Comparison of ENCODE assay signal across 1 cellular context in the genomic region with DNA sequence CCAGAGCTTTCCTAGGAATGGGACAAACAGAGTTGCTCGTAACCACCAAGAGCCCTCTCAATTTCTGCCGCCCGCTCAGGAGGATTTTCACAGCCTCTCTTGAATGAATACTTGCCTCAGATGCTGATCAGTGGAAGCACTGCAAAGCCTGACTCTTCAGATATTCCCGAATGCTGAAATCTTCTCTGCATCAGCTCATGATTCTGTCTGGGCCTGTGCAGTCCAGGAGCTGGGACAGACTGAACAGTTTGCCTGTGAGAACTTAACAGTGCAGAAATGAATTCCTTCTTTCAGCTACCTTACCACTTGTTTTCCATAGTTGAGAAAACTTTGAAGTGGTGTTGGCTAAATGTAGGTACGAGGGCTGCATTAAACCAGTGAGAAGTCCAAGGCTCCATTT.
TF ChIP-seq lines count a peak whose summit lies in the region.

No MANE protein-coding gene starts in this region.

TF ChIP-seq in IMR-90, 13 proteins besides CTCF, POLR2A, EP300 and RAD21:
- TF ChIP-seq SMC3 (IDR thresholded peaks at IDR 0.05; ENCODE audit: low read depth, low read length) (no peak), MAZ (IDR thresholded peaks at IDR 0.05; ENCODE audit: borderline replicate concordance, low read depth, low read length) (no peak), CEBPB (IDR thresholded peaks at IDR 0.05; ENCODE audit: low read depth, low read length) (no peak), RCOR1 (IDR thresholded peaks at IDR 0.05; ENCODE audit: insufficient replicate concordance, low read length) (no peak), RFX5 (IDR thresholded peaks at IDR 0.05; ENCODE audit: low read depth, low read length) (no peak), MXI1 (IDR thresholded peaks at IDR 0.05; ENCODE audit: borderline replicate concordance, low read depth, low read length) (no peak), MAFK (IDR thresholded peaks at IDR 0.05; ENCODE audit: low read depth, low read length) (no peak), CHD1 (IDR thresholded peaks at IDR 0.05; ENCODE audit: low read depth, low read length) (no peak)
- TF ChIP-seq, protein P1, sequence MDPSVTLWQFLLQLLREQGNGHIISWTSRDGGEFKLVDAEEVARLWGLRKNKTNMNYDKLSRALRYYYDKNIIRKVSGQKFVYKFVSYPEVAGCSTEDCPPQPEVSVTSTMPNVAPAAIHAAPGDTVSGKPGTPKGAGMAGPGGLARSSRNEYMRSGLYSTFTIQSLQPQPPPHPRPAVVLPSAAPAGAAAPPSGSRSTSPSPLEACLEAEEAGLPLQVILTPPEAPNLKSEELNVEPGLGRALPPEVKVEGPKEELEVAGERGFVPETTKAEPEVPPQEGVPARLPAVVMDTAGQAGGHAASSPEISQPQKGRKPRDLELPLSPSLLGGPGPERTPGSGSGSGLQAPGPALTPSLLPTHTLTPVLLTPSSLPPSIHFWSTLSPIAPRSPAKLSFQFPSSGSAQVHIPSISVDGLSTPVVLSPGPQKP (IDR thresholded peaks at IDR 0.05; ENCODE audit: borderline replicate concordance, low read depth, low read length), result no peak
- TF ChIP-seq, protein P2, sequence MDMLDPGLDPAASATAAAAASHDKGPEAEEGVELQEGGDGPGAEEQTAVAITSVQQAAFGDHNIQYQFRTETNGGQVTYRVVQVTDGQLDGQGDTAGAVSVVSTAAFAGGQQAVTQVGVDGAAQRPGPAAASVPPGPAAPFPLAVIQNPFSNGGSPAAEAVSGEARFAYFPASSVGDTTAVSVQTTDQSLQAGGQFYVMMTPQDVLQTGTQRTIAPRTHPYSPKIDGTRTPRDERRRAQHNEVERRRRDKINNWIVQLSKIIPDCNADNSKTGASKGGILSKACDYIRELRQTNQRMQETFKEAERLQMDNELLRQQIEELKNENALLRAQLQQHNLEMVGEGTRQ (IDR thresholded peaks at IDR 0.05; ENCODE audit: low read depth, low read length), result no peak
